ENCODE assay signal across 13 cellular contexts in the genomic region with DNA sequence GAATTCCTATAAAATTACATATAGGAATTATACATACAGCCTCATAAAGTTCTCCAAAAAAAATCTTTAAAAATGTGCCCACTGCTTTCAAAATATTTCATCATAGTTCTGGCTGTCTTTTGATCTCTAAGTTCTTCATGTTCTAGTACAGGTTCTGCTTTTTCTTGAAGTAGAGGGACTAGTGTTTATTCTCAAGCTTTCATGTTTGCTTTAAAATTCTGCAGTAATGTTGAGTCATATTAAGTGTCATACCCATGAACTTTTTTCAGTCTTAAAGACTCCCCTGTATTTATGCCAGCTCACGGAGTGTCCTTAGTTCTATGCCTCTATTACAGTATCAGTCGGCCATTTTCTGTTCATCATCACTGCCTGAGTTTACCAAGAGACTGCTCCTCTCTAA. TPM values are rescaled to one million over a fixed set of nuclear protein-coding genes. Genes with fewer than 3 reads are reported as not detected.
DNase-seq lines count a peak whose midpoint lies in the region; ATAC-seq and TF ChIP-seq lines count a peak whose summit lies in the region.
"Had no signal": no experiment of that assay in that cellular context is flagged by ENCODE, and none has a peak within 500 bp of the region (broad histone marks: within the 10 kb centered on the region; RNA-seq: fewer than 3 reads in every experiment).

No MANE protein-coding gene starts in this region.

- no peaks in the 10 kb centered on the region for H3K9me3 Mint-ChIP-seq in activated CD4-positive, alpha-beta T cell treated with anti-CD3 and anti-CD28 coated beads, Interleukin-2, amount 10 ng/mL, durations not matched to agents 24 days and 14 days
- H3K9me3 Mint-ChIP-seq: activated CD4-positive, alpha-beta T cell treated with anti-CD3 and anti-CD28 coated beads, Interleukin-2, amount 10 ng/mL, durations not matched to agents 7 days and 5 days had no signal

- H3K9me3 ChIP-seq in skeletal muscle satellite cell (replicated peaks; ENCODE audit: low read length) = no peaks in the 10 kb centered on the region

- H3K4me1 ChIP-seq in skeletal muscle satellite cell (ENCODE audit: control insufficient read depth, insufficient read depth, low read length) = peaks cover 45% of the 10 kb centered on the region

- peak overlapping the region; percentile 33 for H3K4me2 ChIP-seq in skeletal muscle satellite cell (ENCODE audit: low read length)

- peak overlapping the region in 1 of 2 donors; percentile 59 for H3K27ac ChIP-seq in coronary artery

- peak; percentile 84 for DNase-seq in HCEC 1CT
- peak; percentile 17 for DNase-seq in SIG-M5 (lab: John Stamatoyannopoulos, UW)
- DNase-seq in fibroblast of peridontal ligament (ENCODE audit: extremely low read depth) = peak; percentile 22
- DNase-seq in coronary artery (ENCODE audit: low spot score) = no peak
- no peak for DNase-seq in activated CD4-positive, alpha-beta T cell treated with anti-CD3 and anti-CD28 coated beads, Interleukin-2, amount 10 ng/mL, durations not matched to agents 24 days and 14 days
- DNase-seq: activated CD4-positive, alpha-beta T cell treated with anti-CD3 and anti-CD28 coated beads, Interleukin-2, amount 10 ng/mL, durations not matched to agents 7 days and 5 days; DMS79; glutamatergic neuron; NCI-H1436 treated with DMSO at 0.1 percent for 48 hours had no signal

- no peak overlapping the region for H3K4me3 ChIP-seq in skeletal muscle satellite cell (ENCODE audit: low read length)
- no peak overlapping the region for H3K4me3 ChIP-seq in coronary artery

- H3K27me3 ChIP-seq in skeletal muscle satellite cell (ENCODE audit: control insufficient read depth, insufficient read depth, low read length) = no peaks in the 10 kb centered on the region

- peak overlapping the region; percentile 17 for H3K9ac ChIP-seq in skeletal muscle satellite cell (ENCODE audit: low read depth, low read length)

- no peak overlapping the region for H3K4me3 Mint-ChIP-seq in activated CD4-positive, alpha-beta T cell treated with anti-CD3 and anti-CD28 coated beads, Interleukin-2, amount 10 ng/mL, durations not matched to agents 24 days and 14 days
- H3K4me3 Mint-ChIP-seq: activated CD4-positive, alpha-beta T cell treated with anti-CD3 and anti-CD28 coated beads, Interleukin-2, amount 10 ng/mL, durations not matched to agents 7 days and 5 days; activated naive CD8-positive, alpha-beta T cell had no signal

- H3K36me3 ChIP-seq in skeletal muscle satellite cell (ENCODE audit: insufficient read depth, low read length) = peaks cover 25% of the 10 kb centered on the region

- TF ChIP-seq CTCF in coronary artery (IDR thresholded peaks at IDR 0.05) = no peak

- H3K36me3 Mint-ChIP-seq in activated CD4-positive, alpha-beta T cell treated with anti-CD3 and anti-CD28 coated beads, Interleukin-2, amount 10 ng/mL, durations not matched to agents 24 days and 14 days (ENCODE audit: low read depth) = peaks cover 10% of the 10 kb centered on the region
- H3K36me3 Mint-ChIP-seq: activated naive CD8-positive, alpha-beta T cell had no signal

- H3K27ac Mint-ChIP-seq in activated CD4-positive, alpha-beta T cell treated with anti-CD3 and anti-CD28 coated beads, Interleukin-2, amount 10 ng/mL, durations not matched to agents 24 days and 14 days = no peak overlapping the region
- H3K27ac Mint-ChIP-seq: activated CD4-positive, alpha-beta T cell treated with anti-CD3 and anti-CD28 coated beads, Interleukin-2, amount 10 ng/mL, durations not matched to agents 7 days and 5 days; activated naive CD8-positive, alpha-beta T cell had no signal

- ATAC-seq in HG03442 (IDR thresholded peaks at IDR 0.05; ENCODE audit: unreplicated experiment) = no peak
- ATAC-seq in HG02623 (IDR thresholded peaks at IDR 0.05; ENCODE audit: unreplicated experiment) = no peak

- H3K27me3 Mint-ChIP-seq in activated CD4-positive, alpha-beta T cell treated with anti-CD3 and anti-CD28 coated beads, Interleukin-2, amount 10 ng/mL, durations not matched to agents 24 days and 14 days = no peaks in the 10 kb centered on the region
- H3K27me3 Mint-ChIP-seq: activated CD4-positive, alpha-beta T cell treated with anti-CD3 and anti-CD28 coated beads, Interleukin-2, amount 10 ng/mL, durations not matched to agents 7 days and 5 days; activated naive CD8-positive, alpha-beta T cell had no signal

- intact Hi-C loops in activated CD4-positive, alpha-beta T cell treated with anti-CD3 and anti-CD28 coated beads, Interleukin-2, amount 10 ng/mL, durations not matched to agents 24 days and 14 days (cut with micrococcal nuclease) = loop anchor here (5.0 kb wide), 2 partner anchors 148 to 163 kb away; no protein-coding TSS in a partner anchor

- H3K4me1 Mint-ChIP-seq in activated CD4-positive, alpha-beta T cell treated with anti-CD3 and anti-CD28 coated beads, Interleukin-2, amount 10 ng/mL, durations not matched to agents 24 days and 14 days = peaks cover 29% of the 10 kb centered on the region

RNA-seq across cellular contexts. Expression of gene CCDC141, which starts 54.8 kb away (rescaled TPM):
- under 0.01 and 1.7 TPM in 2 replicates for total RNA-seq in skeletal muscle satellite cell (2012; rRNA removed)
- 2.1 and 2.5 TPM in 2 replicates for total RNA-seq in activated CD4-positive, alpha-beta T cell treated with anti-CD3 and anti-CD28 coated beads, Interleukin-2, amount 10 ng/mL, durations not matched to agents 24 days and 14 days

Comparison
In these comparisons a context has a peak if more than half of its experiments do, and no peak if none do; other contexts are left out.
1. DNase-seq: peak in HCEC 1CT (single experiment), SIG-M5 (single experiment) and fibroblast of peridontal ligament (single experiment); none in coronary artery (single experiment) and activated CD4-positive, alpha-beta T cell treated with anti-CD3 and anti-CD28 coated beads, Interleukin-2, amount 10 ng/mL, durations not matched to agents 24 days and 14 days (single experiment).